9 cellular contexts compared by ENCODE assay signal in genomic region chr13:20174656-20175405, GRCh38.
DNase-seq lines count a peak whose midpoint lies in the region; ATAC-seq lines count a peak whose summit lies in the region.
"Had no signal": no experiment of that assay in that cellular context is flagged by ENCODE, and none has a peak within 500 bp of the region (broad histone marks: within the 10 kb centered on the region; RNA-seq: fewer than 3 reads in every experiment).

No MANE protein-coding gene starts in this region.

- H3K27ac ChIP-seq in caudate nucleus (ENCODE audit: low read depth, low read length): peak overlapping the region; percentile 53
- H3K27ac ChIP-seq: SK-N-MC had no signal

- no peaks in the 10 kb centered on the region for H3K36me3 ChIP-seq in mucosa of stomach (ENCODE audit: control insufficient read depth, insufficient read depth, low read length)

- peak overlapping the region; percentile 31 for H3K9ac ChIP-seq in mucosa of stomach (ENCODE audit: low read length)

- ATAC-seq in GM21390 (IDR thresholded peaks at IDR 0.05; ENCODE audit: unreplicated experiment) (peak; percentile 87), HG03575 (IDR thresholded peaks at IDR 0.05; ENCODE audit: extremely low read depth, insufficient number of reproducible peaks, low FRiP score, unreplicated experiment) (peak; percentile 89)

- H3K9me3 ChIP-seq in mucosa of stomach (ENCODE audit: control insufficient read depth, low read length): no peaks in the 10 kb centered on the region

- H3K27me3 ChIP-seq in mucosa of stomach (ENCODE audit: control insufficient read depth, insufficient read depth, low read length): peaks cover 20% of the 10 kb centered on the region

- peaks cover 21% of the 10 kb centered on the region for H3K4me1 ChIP-seq in mucosa of stomach (ENCODE audit: control insufficient read depth, insufficient read depth, low read length)

- H3K4me3 ChIP-seq in mucosa of stomach (ENCODE audit: low read length): no peak overlapping the region
- H3K4me3 ChIP-seq: SK-N-MC had no signal

- DNase-seq in DMS153 (lab: John Stamatoyannopoulos, UW): peak; percentile 82
- peak; percentile 54 for DNase-seq in UCSD-AML1 (lab: John Stamatoyannopoulos, UW; ENCODE audit: unreplicated experiment)
- DNase-seq in caudate nucleus (lab: John Stamatoyannopoulos, UW): peak in 14 of 61 donors; percentile 9 to 74 (median 36)
- DNase-seq in stromal cell of bone marrow (ENCODE audit: low read depth): peak; percentile 91
- DNase-seq in cerebellar cortex (ENCODE audit: low spot score): no peak
